Comparison of ENCODE assay signal across 9 cellular contexts in genomic region chr1:110477041-110477440, GRCh38. TPM values are rescaled to one million over a fixed set of nuclear protein-coding genes. Genes with fewer than 3 reads are reported as not detected.
DNase-seq lines count a peak whose midpoint lies in the region; ATAC-seq, FAIRE-seq and TF ChIP-seq lines count a peak whose summit lies in the region.
"Had no signal": no experiment of that assay in that cellular context is flagged by ENCODE, and none has a peak within 500 bp of the region (broad histone marks: within the 10 kb centered on the region; RNA-seq: fewer than 3 reads in every experiment).

No MANE protein-coding gene starts in this region.

- H3K27me3 ChIP-seq in esophagus (ENCODE audit: control insufficient read depth in 1 of 2, insufficient read depth in 2 of 2, low read length in 2 of 2) (no peaks in the 10 kb centered on the region), pancreas (no peaks in the 10 kb centered on the region)

- peak; percentile 84 for DNase-seq in ELR (ENCODE audit: low read depth)
- peak; percentile 46 for DNase-seq in OCI-M1 (lab: John Stamatoyannopoulos, UW)
- peak in 2 of 6 donors; percentile 5 to 30 for DNase-seq in pancreas
- DNase-seq in UCSD-AML1 (lab: John Stamatoyannopoulos, UW; ENCODE audit: unreplicated experiment): no peak
- no peak for DNase-seq in SHP77 (lab: John Stamatoyannopoulos, UW)

- H3K4me1 ChIP-seq in esophagus (ENCODE audit: control insufficient read depth in 2 of 2, insufficient read depth in 2 of 2, low read length in 1 of 2) (peaks cover 5 to 8% of the 10 kb centered on the region in 2 donors), pancreas (peaks cover 0 to 12% (median 0%) of the 10 kb centered on the region in 3 donors)

- ATAC-seq in pancreas (peak; percentile 85 to 91 (median 88)), HG02678 (IDR thresholded peaks at IDR 0.05; ENCODE audit: unreplicated experiment) (no peak), GM19324 (IDR thresholded peaks at IDR 0.05; ENCODE audit: low FRiP score, unreplicated experiment) (no peak)

- no peak for TF ChIP-seq CTCF in pancreas (IDR thresholded peaks at IDR 0.05)

- H3K9me3 ChIP-seq in esophagus (ENCODE audit: control insufficient read depth in 2 of 2, insufficient read depth in 1 of 2, low read depth in 1 of 2, low read length in 1 of 2): no peaks in the 10 kb centered on the region
- H3K9me3 ChIP-seq in pancreas: no peaks in the 10 kb centered on the region

- H3K4me3 ChIP-seq in esophagus (ENCODE audit: low read depth in 1 of 2, low read length in 2 of 2) (no peak overlapping the region), pancreas (no peak overlapping the region)

- WGBS in esophagus, 2 donors: 64 to 70% methylated on average over 2 of the region's 2 CpGs
- WGBS in pancreas, 2 donors: 74 to 75% methylated on average over 2 of the region's 2 CpGs

- H3K36me3 ChIP-seq in esophagus (ENCODE audit: control insufficient read depth in 2 of 2, insufficient read depth in 2 of 2, low read length in 1 of 2) (no peaks in the 10 kb centered on the region), pancreas (no peaks in the 10 kb centered on the region)

- FAIRE-seq in pancreas (lab: Jason Lieb, UNC): no peak

- peak overlapping the region; percentile 66 to 78 for H3K27ac ChIP-seq in esophagus (ENCODE audit: low read depth in 2 of 2, low read length in 1 of 2)
- peak overlapping the region in 2 of 4 donors; percentile 21 to 52 for H3K27ac ChIP-seq in pancreas

- intact Hi-C loops in pancreas (cut with DNase I): no loop called here

RNA-seq across cellular contexts. Expression of gene PROK1, which starts 26.1 kb away (rescaled TPM):
- under 1 TPM; 0.10 to 0.53 TPM for polyA plus RNA-seq in esophagus
- total RNA-seq in pancreas: under 1 TPM in 1 of 6 donors, not detected in 5; 0.12 TPM
- polyA plus RNA-seq in pancreas: under 1 TPM in 1 of 2 donors, not detected in 1; 0.53 TPM

RNA-seq across cellular contexts. Expression of gene KCNA10, which starts 41.9 kb away (rescaled TPM):
- polyA plus RNA-seq in esophagus: not detected
- not detected for total RNA-seq in pancreas
- not detected for polyA plus RNA-seq in pancreas
- total RNA-seq: subcutaneous adipose tissue had no signal

Comparison
In these comparisons a context has a peak if more than half of its experiments do, and no peak if none do; other contexts are left out.
1. DNase-seq: peak in ELR (single experiment) and OCI-M1 (single experiment); none in UCSD-AML1 (single experiment) and SHP77 (0 of 2).
2. ATAC-seq: peak in pancreas (4 of 4); none in HG02678 (single experiment) and GM19324 (single experiment).